In the genomic region with DNA sequence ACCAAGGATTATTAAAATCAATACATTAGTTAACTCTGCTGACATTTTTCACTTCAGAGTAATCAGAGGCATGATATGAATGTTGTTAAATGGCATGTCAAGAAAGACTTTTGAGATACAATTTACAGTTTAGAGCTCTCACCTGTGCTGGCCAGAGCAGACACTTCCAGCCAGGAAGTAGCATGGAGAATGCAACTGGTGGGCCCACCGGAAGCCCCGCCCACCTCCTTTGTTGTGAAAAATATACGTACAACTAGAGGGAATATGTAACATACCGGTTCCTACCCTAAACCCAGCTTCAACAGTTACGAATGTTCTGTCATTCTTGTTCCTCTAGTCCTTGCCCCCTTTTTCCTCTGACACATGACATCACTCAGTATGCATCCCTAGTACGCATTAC, we compare ENCODE assay signal across 8 cellular contexts.
DNase-seq lines count a peak whose midpoint lies in the region; ATAC-seq and TF ChIP-seq lines count a peak whose summit lies in the region.

No MANE protein-coding gene starts in this region.

- H3K4me1 ChIP-seq in PC-9 (replicated peaks; ENCODE audit: insufficient read depth) = peaks cover 59% of the 10 kb centered on the region

- H3K9me3 ChIP-seq in AG04450 (ENCODE audit: control insufficient read depth, insufficient read depth, low read length) (peaks cover 9% of the 10 kb centered on the region; the same call in 1 of the 2 replicates), PC-9 (ENCODE audit: insufficient read depth, low read depth) (peaks cover 23% of the 10 kb centered on the region)

- peaks cover 20% of the 10 kb centered on the region for H3K4me1 Mint-ChIP-seq in MCF 10A (ENCODE audit: insufficient read depth, unreplicated experiment)
- peaks cover 41 to 47% of the 10 kb centered on the region in 2 donors for H3K4me1 Mint-ChIP-seq in natural killer cell treated with Interleukin-12 subunit alpha and Interleukin-12 subunit beta and Interleukin-15 and Interleukin-18, amount 100 ng/mL, for 72 hours (ENCODE audit: low read depth in 2 of 2)

- H4K20me1 ChIP-seq in PC-9 (ENCODE audit: insufficient read depth) = no peaks in the 10 kb centered on the region

- peaks cover 65% of the 10 kb centered on the region for H3K36me3 ChIP-seq in PC-9 (ENCODE audit: low read depth)

- H3K79me2 ChIP-seq in PC-9 (ENCODE audit: low read depth) = peaks cover 55% of the 10 kb centered on the region

- intact Hi-C loops in PC-9 (cut with micrococcal nuclease; ENCODE audit: unreplicated experiment) = loop anchor here (1.0 kb wide), 1 partner anchor 13 kb away; no protein-coding TSS in a partner anchor
- intact Hi-C loops in MCF 10A (cut with micrococcal nuclease) = loop anchor here (1.0 kb wide), 3 partner anchors 20 to 177 kb away; no protein-coding TSS in a partner anchor

- peak; percentile 15 to 52 for ATAC-seq in natural killer cell treated with Interleukin-12 subunit alpha and Interleukin-12 subunit beta and Interleukin-15 and Interleukin-18, amount 100 ng/mL, for 72 hours
- ATAC-seq in HG03378 (IDR thresholded peaks at IDR 0.05; ENCODE audit: unreplicated experiment) = no peak
- no peak for ATAC-seq in HG02840 (IDR thresholded peaks at IDR 0.05; ENCODE audit: low FRiP score, unreplicated experiment)

- H3K4me3 ChIP-seq in AG04450 (ENCODE audit: low read depth, low read length) (no peak overlapping the region), PC-9 (peak overlapping the region; percentile 27; the same call in 1 of the 2 replicates)

- no peaks in the 10 kb centered on the region for H3K27me3 ChIP-seq in AG04450 (ENCODE audit: control insufficient read depth, insufficient read depth, low read length)
- H3K27me3 ChIP-seq in PC-9 (ENCODE audit: insufficient read depth, low read depth) = no peaks in the 10 kb centered on the region

- TF ChIP-seq CTCF in AG04450 (IDR thresholded peaks at IDR 0.05; ENCODE audit: low read depth, low read length) (no peak), PC-9 (conservative IDR thresholded peaks at IDR 0.05) (no peak), MCF 10A (IDR thresholded peaks at IDR 0.05; ENCODE audit: unreplicated experiment) (no peak)

- H2AFZ ChIP-seq in PC-9 = no peak overlapping the region

- no peak overlapping the region for H3K27ac Mint-ChIP-seq in MCF 10A (ENCODE audit: low read depth, unreplicated experiment)
- peak overlapping the region in 1 of 2 donors; percentile 89 for H3K27ac Mint-ChIP-seq in natural killer cell treated with Interleukin-12 subunit alpha and Interleukin-12 subunit beta and Interleukin-15 and Interleukin-18, amount 100 ng/mL, for 72 hours

- CTCF ChIA-PET in AG04450 (lab: Charles Lee) = interaction anchor here (0.6 to 1.0 kb wide), 2 partner anchors 8 to 80 kb away, joined by 3 to 5 read pairs; no protein-coding TSS in a partner anchor
- CTCF ChIA-PET in PC-9 (lab: Charles Lee) = interaction anchor here (0.6 kb wide), 1 partner anchor 78 kb away, joined by 9 read pairs; no protein-coding TSS in a partner anchor
- CTCF ChIA-PET in MCF 10A (lab: Yijun Ruan, JAX) = interaction anchor here (0.5 to 2.5 kb wide), 9 partner anchors 11 to 177 kb away, joined by 3 to 12 read pairs (median 4); no protein-coding TSS in a partner anchor

- peak overlapping the region; percentile 66 for H3K4me3 Mint-ChIP-seq in MCF 10A (ENCODE audit: unreplicated experiment)
- H3K4me3 Mint-ChIP-seq in natural killer cell treated with Interleukin-12 subunit alpha and Interleukin-12 subunit beta and Interleukin-15 and Interleukin-18, amount 100 ng/mL, for 72 hours = peak overlapping the region; percentile 76

- BruUV-seq in PC-9 (replicated peaks; lab: Mats Ljungman, UMichigan) (TSS peak; percentile 11), MCF 10A (replicated peaks; lab: Mats Ljungman, UMichigan) (TSS peak; percentile 18)

- peak overlapping the region; percentile 68 for H3K4me2 ChIP-seq in PC-9

- peaks cover 76% of the 10 kb centered on the region for H3F3A ChIP-seq in PC-9 (ENCODE audit: insufficient read depth, low read depth)

- peaks cover 64% of the 10 kb centered on the region for H3K36me3 Mint-ChIP-seq in MCF 10A (ENCODE audit: insufficient read depth, unreplicated experiment)
- H3K36me3 Mint-ChIP-seq in natural killer cell treated with Interleukin-12 subunit alpha and Interleukin-12 subunit beta and Interleukin-15 and Interleukin-18, amount 100 ng/mL, for 72 hours = peaks cover 43% of the 10 kb centered on the region

- H3K27ac ChIP-seq in AG04450 (ENCODE audit: low read depth, low read length) (peak overlapping the region; percentile 85), PC-9 (peak overlapping the region; percentile 85)

- H3K9me3 Mint-ChIP-seq in MCF 10A (ENCODE audit: unreplicated experiment) = peaks cover 8% of the 10 kb centered on the region
- H3K9me3 Mint-ChIP-seq in natural killer cell treated with Interleukin-12 subunit alpha and Interleukin-12 subunit beta and Interleukin-15 and Interleukin-18, amount 100 ng/mL, for 72 hours = peaks cover 4% of the 10 kb centered on the region

- DNase-seq in AG04450 (ENCODE audit: low read depth, low spot score) = no peak
- DNase-seq in PC-9 = peak; percentile 44 to 74
- peak; percentile 23 for DNase-seq in MCF 10A (ENCODE audit: unreplicated experiment)
- DNase-seq in natural killer cell treated with Interleukin-12 subunit alpha and Interleukin-12 subunit beta and Interleukin-15 and Interleukin-18, amount 100 ng/mL, for 72 hours (ENCODE audit: low spot score) = no peak
- DNase-seq in HuH-7.5 (ENCODE audit: low spot score) = no peak
- no peak for DNase-seq in epidermal melanocyte (ENCODE audit: insufficient read length, low spot score)

- no peaks in the 10 kb centered on the region for H3K27me3 Mint-ChIP-seq in MCF 10A (ENCODE audit: insufficient read depth, unreplicated experiment)
- no peaks in the 10 kb centered on the region for H3K27me3 Mint-ChIP-seq in natural killer cell treated with Interleukin-12 subunit alpha and Interleukin-12 subunit beta and Interleukin-15 and Interleukin-18, amount 100 ng/mL, for 72 hours

- no peaks in the 10 kb centered on the region for H3K9me2 ChIP-seq in PC-9 (ENCODE audit: insufficient read depth)

- POLR2A ChIA-PET in AG04450 (lab: Yijun Ruan, JAX) (interaction anchor here (0.8 to 2.2 kb wide), 8 partner anchors 20 to 177 kb away, joined by 3 to 8 read pairs (median 5); no protein-coding TSS in a partner anchor), PC-9 (lab: Charles Lee; ENCODE audit: unreplicated experiment) (interaction anchor here (0.7 to 1.4 kb wide), 4 partner anchors 13 to 100 kb away, joined by 3 to 6 read pairs (median 5); no protein-coding TSS in a partner anchor), MCF 10A (lab: Yijun Ruan, JAX) (interaction anchor here (0.8 to 11.1 kb wide), 22 partner anchors 12 to 873 kb away, joined by 3 to 193 read pairs (median 4); a partner anchor contains a TSS)

Comparison
In these comparisons a context has a peak if more than half of its experiments do, and no peak if none do; other contexts are left out.
1. DNase-seq: peak in PC-9 (2 of 2) and MCF 10A (single experiment); none in AG04450 (single experiment), natural killer cell treated with Interleukin-12 subunit alpha and Interleukin-12 subunit beta and Interleukin-15 and Interleukin-18, amount 100 ng/mL, for 72 hours (single experiment), HuH-7.5 (single experiment) and epidermal melanocyte (single experiment).
2. ATAC-seq: peak in natural killer cell treated with Interleukin-12 subunit alpha and Interleukin-12 subunit beta and Interleukin-15 and Interleukin-18, amount 100 ng/mL, for 72 hours (2 of 2); none in HG03378 (single experiment) and HG02840 (single experiment).